In genomic region chr14:22801716-22802115, GRCh38 we compare ENCODE assay signal across 23 cellular contexts. TPM values are rescaled to one million over a fixed set of nuclear protein-coding genes. Genes with fewer than 3 reads are reported as not detected.
"Had no signal": no experiment of that assay in that cellular context is flagged by ENCODE, and none has a peak within 500 bp of the region (broad histone marks: within the 10 kb centered on the region; RNA-seq: fewer than 3 reads in every experiment).

No MANE protein-coding gene starts in this region.

- DNase-seq: activated CD4-positive, alpha-beta memory T cell treated with anti-CD3 and anti-CD28 coated beads for 36 hours; activated CD4-positive, alpha-beta T cell treated with anti-CD3 and anti-CD28 coated beads, Interleukin-2, amount 10 ng/mL, durations not matched to agents 7 days and 5 days; activated CD4-positive, CD25-positive, alpha-beta regulatory T cell; activated CD8-positive, alpha-beta memory T cell treated with anti-CD3 and anti-CD28 coated beads for 24 hours; activated effector memory CD4-positive, alpha-beta T cell treated with anti-CD3 and anti-CD28 coated beads, Interleukin-2, amount 50 U/mL, for 16 hours; activated naive CD4-positive, alpha-beta T cell treated with Interleukin-2 at 50 U/mL for 16 hours; activated T-cell treated with anti-CD3 and anti-CD28 coated beads, Interleukin-2, amount 50 U/mL, for 4 hours; amygdala; NCI-H1105 treated with DMSO at 0.1 percent for 48 hours; NCI-H1436 treated with DMSO at 0.1 percent for 48 hours; NCI-H187; NCI-H2081; NCI-H524; Peyer's patch; Right ventricle myocardium superior; SJCRH30; SK-N-SH; T-helper 1 cell had no signal

- H3K27ac ChIP-seq: Peyer's patch, RWPE1, SJCRH30, VCaP had no signal

- H3K27me3 ChIP-seq: Peyer's patch, SJCRH30 had no signal

- H3K4me3 ChIP-seq: Peyer's patch, SJCRH30 had no signal

- FAIRE-seq: astrocyte had no signal

- H3K9me3 ChIP-seq: Peyer's patch, SJCRH30, SK-N-SH had no signal

- H3K9ac ChIP-seq: SK-N-SH had no signal

- H3K36me3 ChIP-seq: Peyer's patch had no signal

- H3K4me1 ChIP-seq: Peyer's patch, SJCRH30 had no signal

- ATAC-seq: activated naive CD4-positive, alpha-beta T cell treated with anti-CD3 and anti-CD28 coated beads, Interleukin-2, amount 50 U/mL, for 72 hours; activated T-cell treated with anti-CD3 and anti-CD28 coated beads, Interleukin-2, amount 50 U/mL, for 4 hours had no signal

- H3K4me2 ChIP-seq: SK-N-SH had no signal

RNA-seq across cellular contexts. Expression of gene SLC7A7, which starts 13.5 kb away (rescaled TPM):
- total RNA-seq: T-helper 2 cell treated with Interferon-gamma antibody and Interleukin-4, amounts not matched to agents 100 ng/mL and 5 ng/mL, for 36 hours had no signal
